ENCODE assay signal across 16 cellular contexts in the genomic region with DNA sequence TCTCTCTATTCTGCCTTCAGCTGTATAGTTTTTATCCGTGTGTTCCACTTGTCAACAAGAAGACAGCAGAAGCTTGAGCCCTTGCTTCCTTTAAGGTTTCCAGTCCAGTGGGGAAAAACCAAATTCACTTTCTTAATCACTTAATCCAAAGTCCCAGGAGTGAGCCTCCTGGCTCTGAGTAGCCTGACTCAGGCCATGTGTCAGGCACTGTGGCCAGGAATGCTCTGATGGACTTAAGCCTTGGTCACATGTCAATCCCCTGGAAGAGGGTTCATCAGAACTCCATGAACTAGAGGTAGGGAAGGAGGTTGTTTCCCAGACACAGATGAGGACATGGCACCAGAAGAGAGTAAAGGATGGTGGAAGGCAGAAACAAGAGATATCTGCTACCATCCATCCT.
"Had no signal": no experiment of that assay in that cellular context is flagged by ENCODE, and none has a peak within 500 bp of the region (broad histone marks: within the 10 kb centered on the region; RNA-seq: fewer than 3 reads in every experiment).

No MANE protein-coding gene starts in this region.

- H3K9me3 Mint-ChIP-seq: activated T-helper 2 cell treated with anti-CD3 and anti-CD28 coated beads, Interferon-gamma antibody, Interleukin-2, Interleukin-4, amounts not matched to agents 10 μg/mL and 5 μg/mL and 100 μg/mL, durations not matched to agents 14 hours and 24 hours and 36 hours; dendritic cell treated with granulocyte-macrophage colony-stimulating factor and Interleukin-4, amounts not matched to agents 40 ng/mL and 50 ng/mL, for 4 days; effector memory CD8-positive, alpha-beta T cell; naive thymus-derived CD8-positive, alpha-beta T cell had no signal

- DNase-seq: activated CD4-positive, alpha-beta T cell treated with anti-CD3 and anti-CD28 coated beads for 4 hours; activated naive CD4-positive, alpha-beta T cell treated with anti-CD3 and anti-CD28 coated beads, Interleukin-2, amount 50 U/mL, for 16 hours; amniotic stem cell; body of pancreas; effector memory CD8-positive, alpha-beta T cell; stimulated activated CD4-positive, alpha-beta T cell treated with anti-CD3 and anti-CD28 coated beads, Interleukin-4, amount 100 ng/mL, for 4 hours; stomach; T-helper 9 cell; thyroid gland had no signal

- H3K27me3 ChIP-seq: body of pancreas, stomach, thyroid gland had no signal

- H3K4me3 ChIP-seq: body of pancreas, mucosa of descending colon, stomach, thyroid gland had no signal

- ATAC-seq: body of pancreas; effector memory CD8-positive, alpha-beta T cell; mucosa of descending colon; naive thymus-derived CD8-positive, alpha-beta T cell had no signal

- H3K27me3 Mint-ChIP-seq: naive thymus-derived CD8-positive, alpha-beta T cell had no signal

- H3K9me3 ChIP-seq: body of pancreas, mucosa of descending colon, stomach, thyroid gland had no signal

- H3K27ac Mint-ChIP-seq: activated T-helper 2 cell treated with anti-CD3 and anti-CD28 coated beads, Interferon-gamma antibody, Interleukin-2, Interleukin-4, amounts not matched to agents 10 μg/mL and 5 μg/mL and 100 μg/mL, durations not matched to agents 14 hours and 24 hours and 36 hours; dendritic cell treated with granulocyte-macrophage colony-stimulating factor and Interleukin-4, amounts not matched to agents 40 ng/mL and 50 ng/mL, for 4 days; effector memory CD8-positive, alpha-beta T cell; progenitor cell of endocrine pancreas had no signal

- H3K27ac ChIP-seq: body of pancreas, epithelial cell of prostate, thyroid gland, VCaP had no signal

- H3K4me3 Mint-ChIP-seq: dendritic cell treated with granulocyte-macrophage colony-stimulating factor and Interleukin-4, amounts not matched to agents 40 ng/mL and 50 ng/mL, for 4 days; effector memory CD8-positive, alpha-beta T cell had no signal

- H3K36me3 ChIP-seq: stomach, thyroid gland had no signal
